ENCODE assay signal across 34 cellular contexts in genomic region chr7:154998481-154998880, GRCh38.
"Had no signal": no experiment of that assay in that cellular context is flagged by ENCODE, and none has a peak within 500 bp of the region (broad histone marks: within the 10 kb centered on the region; RNA-seq: fewer than 3 reads in every experiment).

No MANE protein-coding gene starts in this region.

- H3K9me3 ChIP-seq: MG63 had no signal

- H3K4me2 ChIP-seq: KMS-11 had no signal

- H3K9ac ChIP-seq: KMS-11 had no signal

- DNase-seq: Karpas-422, Kasumi-1, KG1, MG63, MM.1S, MV-4-11, NCI-H1048, NCI-H1092, NCI-H1092 treated with DMSO at 0.1 percent for 48 hours, NCI-H1105, NCI-H1105 treated with DMSO at 0.1 percent for 48 hours, NCI-H1417, NCI-H1417 treated with DMSO at 0.1 percent for 48 hours, NCI-H1436, NCI-H1436 treated with DMSO at 0.1 percent for 48 hours, NCI-H146, NCI-H1694, NCI-H1694 treated with DMSO at 0.1 percent for 48 hours, NCI-H187, NCI-H187 treated with DMSO at 0.1 percent for 48 hours, NCI-H1930, NCI-H2029, NCI-H2029 treated with DMSO at 0.1 percent for 48 hours, NCI-H2081, NCI-H2081 treated with DMSO at 0.1 percent for 48 hours, NCI-H2107, NCI-H2171, NCI-H2171 treated with DMSO at 0.1 percent for 48 hours, NCI-H2227 treated with DMSO at 0.1 percent for 48 hours, NCI-H226, NCI-H345, NCI-H446, NCI-H446 treated with DMSO at 0.1 percent for 48 hours had no signal

- H3K27ac ChIP-seq: KMS-11 had no signal

- H3K27me3 ChIP-seq: MG63 had no signal

- H3K4me3 ChIP-seq: MG63 had no signal
